In the genomic region with DNA sequence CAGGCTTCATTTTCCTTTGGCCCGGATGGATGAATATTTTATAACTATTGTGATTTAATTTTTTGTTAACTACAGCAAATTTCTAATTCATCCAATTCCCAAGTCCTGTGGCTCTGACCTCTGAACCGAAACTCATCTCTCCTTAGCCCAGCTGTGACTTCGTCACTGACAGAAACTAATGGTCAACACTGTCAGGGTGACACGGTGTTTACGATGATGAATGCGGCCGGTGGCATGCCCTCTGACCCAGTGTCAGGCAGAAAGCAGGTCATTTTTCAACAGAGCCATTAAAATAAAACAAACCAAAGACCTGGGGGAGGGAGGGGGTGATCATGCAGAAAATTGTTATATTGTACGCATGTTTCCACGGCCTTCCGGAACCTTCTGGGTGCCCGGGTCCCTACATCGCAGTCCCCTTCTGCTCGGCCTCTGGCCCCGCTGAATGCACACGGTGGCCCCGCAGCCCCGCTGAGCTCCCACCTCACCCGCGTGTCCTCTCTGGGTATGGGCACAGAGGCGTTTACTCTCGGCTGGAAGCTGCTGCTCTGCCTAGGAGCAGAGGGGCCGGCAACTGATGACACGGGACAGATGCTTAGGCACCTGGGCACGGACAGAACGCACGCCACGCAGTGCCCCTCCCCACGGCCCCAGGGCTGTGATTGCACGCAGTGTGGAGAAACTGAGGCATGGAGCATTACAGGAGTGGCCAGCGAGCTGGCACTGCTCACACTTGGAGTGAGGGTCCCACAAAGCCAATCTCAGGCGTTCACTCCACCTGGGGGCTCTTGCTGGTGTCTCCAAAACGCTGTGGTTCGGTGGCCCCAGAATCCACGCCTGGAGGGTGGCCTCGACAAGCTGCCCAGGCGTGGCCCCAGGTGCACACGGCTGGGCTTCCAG, we compare ENCODE assay signal across 26 cellular contexts. TPM values are rescaled to one million over a fixed set of nuclear protein-coding genes. Genes with fewer than 3 reads are reported as not detected.
"Had no signal": no experiment of that assay in that cellular context is flagged by ENCODE, and none has a peak within 500 bp of the region (broad histone marks: within the 10 kb centered on the region; RNA-seq: fewer than 3 reads in every experiment).

No MANE protein-coding gene starts in this region.

- H3K9me3 ChIP-seq: heart right ventricle, mucosa of descending colon, spleen, testis, vagina had no signal

- H3K4me3 Mint-ChIP-seq: activated naive CD8-positive, alpha-beta T cell treated with anti-CD3 and anti-CD28 coated beads, Interleukin-2, amount 50 U/mL, for 24 hours; activated T-cell treated with anti-CD3 and anti-CD28 coated beads, Interleukin-2, amount 50 U/mL, for 72 hours; dendritic cell treated with granulocyte-macrophage colony-stimulating factor and Interleukin-4, amounts not matched to agents 40 ng/mL and 50 ng/mL, for 4 days; T-helper 17 cell had no signal

- H3K9me3 Mint-ChIP-seq: activated naive CD8-positive, alpha-beta T cell treated with anti-CD3 and anti-CD28 coated beads, Interleukin-2, amount 50 U/mL, for 24 hours; activated T-cell treated with anti-CD3 and anti-CD28 coated beads, Interleukin-2, amount 50 U/mL, for 72 hours; dendritic cell treated with granulocyte-macrophage colony-stimulating factor and Interleukin-4, amounts not matched to agents 40 ng/mL and 50 ng/mL, for 4 days had no signal

- DNase-seq: activated CD4-positive, alpha-beta T cell treated with anti-CD3 and anti-CD28 coated beads for 4 hours; activated CD4-positive, alpha-beta T cell treated with anti-CD3 and anti-CD28 coated beads, Interleukin-2, amount 50 U/mL, for 48 hours; activated CD4-positive, CD25-positive, alpha-beta regulatory T cell; activated effector memory CD4-positive, alpha-beta T cell treated with anti-CD3 and anti-CD28 coated beads, Interleukin-2, amount 50 U/mL, for 16 hours; activated naive CD4-positive, alpha-beta T cell treated with anti-CD3 and anti-CD28 coated beads, Interleukin-2, amount 50 U/mL, for 16 hours; activated naive CD8-positive, alpha-beta T cell treated with anti-CD3 and anti-CD28 coated beads, Interleukin-2, amount 50 U/mL, for 24 hours; activated T-cell treated with anti-CD3 and anti-CD28 coated beads, Interleukin-2, amount 50 U/mL, for 72 hours; effector CD8-positive, alpha-beta T cell; erythroblast; foreskin fibroblast; mesendoderm; occipital lobe; spleen; stimulated activated CD4-positive, alpha-beta T cell treated with anti-CD3 and anti-CD28 coated beads, Interleukin-4, amount 100 ng/mL, for 1 hour; stimulated activated naive CD4-positive, alpha-beta T cell; T-helper 17 cell; testis; trophoblast cell had no signal

- H3K27ac ChIP-seq: cardiac muscle cell, heart right ventricle, spleen, testis, vagina had no signal

- H3K27me3 ChIP-seq: cardiac muscle cell, testis, vagina had no signal

- H3K4me3 ChIP-seq: cardiac muscle cell, heart right ventricle, mucosa of descending colon, spleen, testis, vagina had no signal

- H3K36me3 ChIP-seq: cardiac muscle cell, heart right ventricle, spleen, vagina had no signal

- H3K4me1 Mint-ChIP-seq: activated naive CD8-positive, alpha-beta T cell treated with anti-CD3 and anti-CD28 coated beads, Interleukin-2, amount 50 U/mL, for 24 hours; T-helper 17 cell had no signal

- ATAC-seq: activated naive CD8-positive, alpha-beta T cell treated with anti-CD3 and anti-CD28 coated beads, Interleukin-2, amount 50 U/mL, for 24 hours; activated T-cell treated with anti-CD3 and anti-CD28 coated beads, Interleukin-2, amount 50 U/mL, for 72 hours; heart right ventricle; T-helper 17 cell had no signal

- H3K4me1 ChIP-seq: heart right ventricle, testis had no signal

- H3K27ac Mint-ChIP-seq: activated naive CD8-positive, alpha-beta T cell treated with anti-CD3 and anti-CD28 coated beads, Interleukin-2, amount 50 U/mL, for 24 hours; activated T-cell treated with anti-CD3 and anti-CD28 coated beads, Interleukin-2, amount 50 U/mL, for 72 hours; dendritic cell treated with granulocyte-macrophage colony-stimulating factor and Interleukin-4, amounts not matched to agents 40 ng/mL and 50 ng/mL, for 4 days; T-helper 17 cell had no signal

- H3K27me3 Mint-ChIP-seq: activated naive CD8-positive, alpha-beta T cell treated with anti-CD3 and anti-CD28 coated beads, Interleukin-2, amount 50 U/mL, for 24 hours had no signal

RNA-seq across cellular contexts. Expression of gene CCDC187, which starts 8.1 kb away (rescaled TPM):
- total RNA-seq: activated T-cell treated with anti-CD3 and anti-CD28 coated beads, Interleukin-2, amount 50 U/mL, for 72 hours; fibroblast of lung; renal cortical epithelial cell; vagina had no signal
- polyA plus RNA-seq: fibroblast of lung, neural cell had no signal
